ENCODE assay signal across 8 cellular contexts in the genomic region with DNA sequence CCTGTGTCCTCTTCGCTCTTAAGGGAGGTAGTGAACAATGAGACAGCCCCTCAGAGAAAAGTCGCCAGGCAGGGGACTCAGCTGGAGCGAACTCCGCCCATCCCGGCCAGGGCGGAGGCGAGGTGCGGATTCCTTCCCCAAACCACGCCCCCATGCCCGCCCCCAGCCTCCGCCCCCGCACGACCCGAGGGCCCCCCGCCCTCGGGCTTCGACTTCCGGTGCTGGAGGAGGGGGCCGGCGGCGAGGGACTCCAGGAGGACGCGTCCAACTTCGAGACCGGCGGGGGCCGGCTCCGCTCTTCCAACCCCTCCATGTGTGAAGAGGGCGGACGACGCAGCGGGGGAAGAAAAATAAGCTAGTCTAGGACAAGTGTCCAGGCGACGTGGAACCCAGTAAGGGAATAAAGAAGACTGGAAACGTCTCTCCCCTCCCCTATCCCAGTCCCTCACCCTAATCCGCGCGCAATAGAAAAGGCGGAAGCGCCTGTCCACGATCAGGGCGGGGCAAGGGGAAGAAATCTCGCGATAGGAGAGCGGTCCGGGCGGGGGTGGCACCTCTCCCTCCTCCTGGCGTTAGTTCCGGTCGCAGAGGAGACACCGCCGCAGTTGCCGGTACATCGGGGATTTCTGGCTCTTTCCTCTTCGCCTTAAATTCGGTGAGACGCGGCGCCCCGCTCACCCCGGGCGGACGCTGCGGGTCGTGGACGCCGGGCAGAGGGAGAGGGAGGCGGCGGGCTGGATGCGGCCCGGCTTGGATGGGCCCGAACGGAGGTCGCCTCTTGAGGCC. TPM values are rescaled to one million over a fixed set of nuclear protein-coding genes. Genes with fewer than 3 reads are reported as not detected.
A peak's percentile ranks its signal among the peaks of the same experiment; 100 is the strongest.
DNase-seq lines count a peak whose midpoint lies in the region; ATAC-seq and TF ChIP-seq lines count a peak whose summit lies in the region.

TSS of gene BZW1 (plus strand) at position 575 of the 786 bp plus-strand sequence. CDS start 1,308 bp downstream, outside the sequence.

- peaks cover 33% of the 10 kb centered on the region for H3K36me3 Mint-ChIP-seq in T-helper 1 cell treated with Interleukin-12 subunit alpha and Interleukin-12 subunit beta and Interleukin-4 antibody, amounts not matched to agents 30 μg/mL and 1 μg/mL, for 36 hours (ENCODE audit: low read depth)
- peaks cover 19% of the 10 kb centered on the region for H3K36me3 Mint-ChIP-seq in progenitor cell of endocrine pancreas (ENCODE audit: insufficient read depth)

- TF ChIP-seq CTCF in GM13977 (IDR thresholded peaks at IDR 0.05; ENCODE audit: extremely low read depth, insufficient read depth, missing control alignments), result no peak
- TF ChIP-seq CTCF in progenitor cell of endocrine pancreas (IDR thresholded peaks at IDR 0.05; ENCODE audit: unreplicated experiment), result no peak

- in situ Hi-C loops in GM13977 (cut with MboI; ENCODE audit: low pct_unique_long_range_greater_than_20kb, low sequenced_read_pairs, unreplicated experiment), result no loop called here

- DNase-seq in GM13977 (ENCODE audit: low spot score), result peak; percentile 96
- DNase-seq in NCI-H1694 (lab: John Stamatoyannopoulos, UW), result peak; percentile 95
- DNase-seq in amniotic stem cell (lab: John Stamatoyannopoulos, UW), result peak; percentile 94
- DNase-seq in left cardiac atrium, result peak; percentile 96
- peak; percentile 90 for DNase-seq in progenitor cell of endocrine pancreas (ENCODE audit: low spot score, unreplicated experiment)
- DNase-seq in ureter (ENCODE audit: low spot score), result peak; percentile 99

- peak within 1 kb of the TSS; percentile 100 for H3K4me3 Mint-ChIP-seq in T-helper 1 cell treated with Interleukin-12 subunit alpha and Interleukin-12 subunit beta and Interleukin-4 antibody, amounts not matched to agents 30 μg/mL and 1 μg/mL, for 36 hours
- peak within 1 kb of the TSS; percentile 98 for H3K4me3 Mint-ChIP-seq in progenitor cell of endocrine pancreas (ENCODE audit: low read depth)

- intact Hi-C loops in left cardiac atrium (cut with DNase I), result loop anchor here (2.0 to 5.0 kb wide), 2 partner anchors 99 kb away; no protein-coding TSS in a partner anchor

- H3K27me3 Mint-ChIP-seq in T-helper 1 cell treated with Interleukin-12 subunit alpha and Interleukin-12 subunit beta and Interleukin-4 antibody, amounts not matched to agents 30 μg/mL and 1 μg/mL, for 36 hours (ENCODE audit: low read depth), result no peaks in the 10 kb centered on the region
- no peaks in the 10 kb centered on the region for H3K27me3 Mint-ChIP-seq in progenitor cell of endocrine pancreas

- ATAC-seq in HG02884 (IDR thresholded peaks at IDR 0.05; ENCODE audit: unreplicated experiment), result peak; percentile 65
- ATAC-seq in left cardiac atrium, result peak; percentile 94 to 95

- no peaks in the 10 kb centered on the region for H3K9me3 Mint-ChIP-seq in T-helper 1 cell treated with Interleukin-12 subunit alpha and Interleukin-12 subunit beta and Interleukin-4 antibody, amounts not matched to agents 30 μg/mL and 1 μg/mL, for 36 hours
- no peaks in the 10 kb centered on the region for H3K9me3 Mint-ChIP-seq in progenitor cell of endocrine pancreas (ENCODE audit: low read depth)

- H3K4me1 Mint-ChIP-seq in T-helper 1 cell treated with Interleukin-12 subunit alpha and Interleukin-12 subunit beta and Interleukin-4 antibody, amounts not matched to agents 30 μg/mL and 1 μg/mL, for 36 hours (ENCODE audit: low read depth), result peaks cover 37% of the 10 kb centered on the region
- H3K4me1 Mint-ChIP-seq in progenitor cell of endocrine pancreas (ENCODE audit: low read depth), result peaks cover 22% of the 10 kb centered on the region

- peak within 1 kb of the TSS; percentile 100 for H3K27ac Mint-ChIP-seq in T-helper 1 cell treated with Interleukin-12 subunit alpha and Interleukin-12 subunit beta and Interleukin-4 antibody, amounts not matched to agents 30 μg/mL and 1 μg/mL, for 36 hours
- peak within 1 kb of the TSS; percentile 99 for H3K27ac Mint-ChIP-seq in progenitor cell of endocrine pancreas

RNA-seq across cellular contexts. Expression of gene BZW1, which starts in this region (rescaled TPM):
- total RNA-seq in left cardiac atrium (100 to 1,000 TPM; 104 to 176 TPM), progenitor cell of endocrine pancreas (246 and 248 TPM in 2 replicates), ureter (242 TPM)

Comparison
In these comparisons a context has a peak if more than half of its experiments do, and no peak if none do; other contexts are left out.
1. Peak in every context shown above with its lines: DNase-seq and ATAC-seq.